27 cellular contexts compared by ENCODE assay signal in genomic region chr7:107936312-107936711, GRCh38.
"Had no signal": no experiment of that assay in that cellular context is flagged by ENCODE, and none has a peak within 500 bp of the region (broad histone marks: within the 10 kb centered on the region; RNA-seq: fewer than 3 reads in every experiment).

No MANE protein-coding gene starts in this region.

- H3K4me3 ChIP-seq: adrenal gland, ascending aorta, gastrocnemius medialis, thoracic aorta had no signal

- H3K4me3 Mint-ChIP-seq: activated naive CD8-positive, alpha-beta T cell; activated T-cell treated with anti-CD3 and anti-CD28 coated beads, Interleukin-2, amount 50 U/mL, for 72 hours; brain; dendritic cell treated with granulocyte-macrophage colony-stimulating factor and Interleukin-4, amounts not matched to agents 40 ng/mL and 50 ng/mL, for 4 days; naive thymus-derived CD4-positive, alpha-beta T cell; neural crest cell had no signal

- H3K9me3 Mint-ChIP-seq: activated T-cell treated with anti-CD3 and anti-CD28 coated beads, Interleukin-2, amount 50 U/mL, for 72 hours; brain; dendritic cell treated with granulocyte-macrophage colony-stimulating factor and Interleukin-4, amounts not matched to agents 40 ng/mL and 50 ng/mL, for 4 days; naive thymus-derived CD4-positive, alpha-beta T cell; neural crest cell had no signal

- H3K27ac ChIP-seq: adrenal gland, ascending aorta, parathyroid adenoma, thoracic aorta, VCaP had no signal

- H3K9ac ChIP-seq: parathyroid adenoma had no signal

- DNase-seq: activated CD4-positive, alpha-beta T cell treated with anti-CD3 and anti-CD28 coated beads for 4 hours; activated CD4-positive, alpha-beta T cell treated with anti-CD3 and anti-CD28 coated beads, Interleukin-2, amount 50 U/mL, for 4 hours; activated naive CD4-positive, alpha-beta T cell treated with Interleukin-2 at 50 U/mL for 16 hours; activated T-cell treated with anti-CD3 and anti-CD28 coated beads for 4 hours; activated T-cell treated with anti-CD3 and anti-CD28 coated beads, Interleukin-2, amount 50 U/mL, for 72 hours; adrenal gland; caudate nucleus; gastrocnemius medialis; glutamatergic neuron; kidney; left colon; midbrain; naive thymus-derived CD4-positive, alpha-beta T cell; nucleus accumbens; right cardiac atrium; stimulated activated CD4-positive, alpha-beta T cell treated with anti-CD3 and anti-CD28 coated beads, Interleukin-2, amount 100 ng/mL, for 48 hours; stimulated activated naive CD8-positive, alpha-beta T cell treated with anti-CD3 and anti-CD28 coated beads, Interleukin-15, Interleukin-2, amounts not matched to agents 100 U/mL and 50 U/mL, for 24 hours; T-helper 1 cell; trophoblast cell had no signal

- H3K4me1 ChIP-seq: parathyroid adenoma had no signal

- ATAC-seq: activated T-cell treated with anti-CD3 and anti-CD28 coated beads, Interleukin-2, amount 50 U/mL, for 72 hours; gastrocnemius medialis; left colon; naive thymus-derived CD4-positive, alpha-beta T cell; right cardiac atrium; stimulated activated naive CD8-positive, alpha-beta T cell treated with anti-CD3 and anti-CD28 coated beads, Interleukin-15, Interleukin-2, amounts not matched to agents 100 U/mL and 50 U/mL, for 24 hours had no signal

- H3K36me3 ChIP-seq: adrenal gland had no signal

- H3K27me3 ChIP-seq: adrenal gland, ascending aorta, gastrocnemius medialis had no signal

- H3K27ac Mint-ChIP-seq: activated naive CD8-positive, alpha-beta T cell; activated T-cell treated with anti-CD3 and anti-CD28 coated beads, Interleukin-2, amount 50 U/mL, for 72 hours; dendritic cell treated with granulocyte-macrophage colony-stimulating factor and Interleukin-4, amounts not matched to agents 40 ng/mL and 50 ng/mL, for 4 days; naive thymus-derived CD4-positive, alpha-beta T cell had no signal

- H3K9me3 ChIP-seq: adrenal gland, ascending aorta, gastrocnemius medialis, thoracic aorta had no signal

- H3K27me3 Mint-ChIP-seq: activated naive CD8-positive, alpha-beta T cell; brain; dendritic cell treated with granulocyte-macrophage colony-stimulating factor and Interleukin-4, amounts not matched to agents 40 ng/mL and 50 ng/mL, for 4 days; naive thymus-derived CD4-positive, alpha-beta T cell had no signal
